ENCODE assay signal across 11 cellular contexts in genomic region chr11:92227233-92227593, GRCh38. TPM values are rescaled to one million over a fixed set of nuclear protein-coding genes. Genes with fewer than 3 reads are reported as not detected.
DNase-seq lines count a peak whose midpoint lies in the region; ATAC-seq and TF ChIP-seq lines count a peak whose summit lies in the region.
"Had no signal": no experiment of that assay in that cellular context is flagged by ENCODE, and none has a peak within 500 bp of the region (broad histone marks: within the 10 kb centered on the region; RNA-seq: fewer than 3 reads in every experiment).

No MANE protein-coding gene starts in this region.

- CTCF ChIA-PET in T-cell (lab: Charles Lee) = no interaction called here
- CTCF ChIA-PET in activated CD8-positive, alpha-beta T cell treated with anti-CD3 and anti-CD28 coated beads, Interleukin-2, amount 10 ng/mL, durations not matched to agents 7 days and 5 days (lab: Charles Lee) = no interaction called here

- TF ChIP-seq CTCF in AG10803 (conservative IDR thresholded peaks at IDR 0.05; ENCODE audit: low read length) = no peak
- TF ChIP-seq CTCF in endothelial cell (IDR thresholded peaks at IDR 0.05; ENCODE audit: unreplicated experiment) = no peak

- peaks cover 22% of the 10 kb centered on the region for H3K4me1 Mint-ChIP-seq in endothelial cell (ENCODE audit: unreplicated experiment)
- no peaks in the 10 kb centered on the region for H3K4me1 Mint-ChIP-seq in T-cell
- no peaks in the 10 kb centered on the region for H3K4me1 Mint-ChIP-seq in activated CD8-positive, alpha-beta T cell treated with anti-CD3 and anti-CD28 coated beads, Interleukin-2, amount 10 ng/mL, durations not matched to agents 7 days and 5 days (ENCODE audit: low read depth)

- no peaks in the 10 kb centered on the region for H3K9me3 Mint-ChIP-seq in endothelial cell (ENCODE audit: unreplicated experiment)
- H3K9me3 Mint-ChIP-seq in T-cell = peaks cover 0 to 6% (median 4%) of the 10 kb centered on the region in 3 donors
- H3K9me3 Mint-ChIP-seq in activated CD8-positive, alpha-beta T cell treated with anti-CD3 and anti-CD28 coated beads, Interleukin-2, amount 10 ng/mL, durations not matched to agents 7 days and 5 days (ENCODE audit: insufficient read depth) = no peaks in the 10 kb centered on the region

- no peaks in the 10 kb centered on the region for H3K79me1 ChIP-seq in neuronal stem cell (ENCODE audit: low read depth, low read length)

- H3K27me3 Mint-ChIP-seq in endothelial cell (ENCODE audit: unreplicated experiment) (peaks cover 24% of the 10 kb centered on the region), T-cell (peaks cover 49% of the 10 kb centered on the region in 2 donors)
- H3K27me3 Mint-ChIP-seq in activated CD8-positive, alpha-beta T cell treated with anti-CD3 and anti-CD28 coated beads, Interleukin-2, amount 10 ng/mL, durations not matched to agents 7 days and 5 days (ENCODE audit: low read depth) = peaks cover 49% of the 10 kb centered on the region

- POLR2A ChIA-PET in T-cell (lab: Charles Lee) = no interaction called here
- POLR2A ChIA-PET in activated CD8-positive, alpha-beta T cell treated with anti-CD3 and anti-CD28 coated beads, Interleukin-2, amount 10 ng/mL, durations not matched to agents 7 days and 5 days (lab: Charles Lee) = no interaction called here

- no peak overlapping the region for H3K27ac Mint-ChIP-seq in endothelial cell (ENCODE audit: unreplicated experiment)
- no peak overlapping the region for H3K27ac Mint-ChIP-seq in T-cell
- no peak overlapping the region for H3K27ac Mint-ChIP-seq in activated CD8-positive, alpha-beta T cell treated with anti-CD3 and anti-CD28 coated beads, Interleukin-2, amount 10 ng/mL, durations not matched to agents 7 days and 5 days
- H3K27ac Mint-ChIP-seq: CD4-positive, alpha-beta memory T cell; stimulated activated naive CD8-positive, alpha-beta T cell treated with anti-CD3 and anti-CD28 coated beads, Interleukin-15, amount 100 ng/mL, for 72 hours had no signal

- H3K18ac ChIP-seq in neuronal stem cell (ENCODE audit: low read length) = peak overlapping the region; percentile 84

- peak overlapping the region; percentile 91 for H2AFZ ChIP-seq in neuronal stem cell (ENCODE audit: low read length)

- peaks cover 0 to 6% of the 10 kb centered on the region in 2 donors for H3K36me3 ChIP-seq in neuronal stem cell (replicated peaks in 1 of 2; ENCODE audit: control insufficient read depth in 2 of 2, insufficient read depth in 2 of 2, low read length in 2 of 2)

- peak overlapping the region; percentile 41 for H2BK15ac ChIP-seq in neuronal stem cell (ENCODE audit: low read length)

- H2BK5ac ChIP-seq in neuronal stem cell (ENCODE audit: low read length) = peak overlapping the region; percentile 76

- H3K27ac ChIP-seq in neuronal stem cell (replicated peaks; ENCODE audit: low read length) = peak overlapping the region; percentile 77

- no peak for ATAC-seq in T-cell (replicated peaks in 1 of 4)
- ATAC-seq in GM18867 (IDR thresholded peaks at IDR 0.05; ENCODE audit: unreplicated experiment) = no peak
- ATAC-seq in activated CD8-positive, alpha-beta T cell treated with anti-CD3 and anti-CD28 coated beads, Interleukin-2, amount 10 ng/mL, durations not matched to agents 7 days and 5 days = no peak
- ATAC-seq: stimulated activated naive CD8-positive, alpha-beta T cell treated with anti-CD3 and anti-CD28 coated beads, Interleukin-15, amount 100 ng/mL, for 72 hours had no signal

- no CpG with 5 or more reads among the region's 12 CpGs for WGBS in neuronal stem cell (ENCODE audit: extremely low coverage in 2 of 2, insufficient read length in 2 of 2, insufficient replicate concordance in 1 of 2), 2 donors

- H3K27me3 ChIP-seq in neuronal stem cell (ENCODE audit: control insufficient read depth in 3 of 3, insufficient read depth in 3 of 3, low read depth in 1 of 3, low read length in 3 of 3) = no peaks in the 10 kb centered on the region

- H3K4me3 ChIP-seq in AG10803 (ENCODE audit: low read length) = peak overlapping the region; percentile 65
- H3K4me3 ChIP-seq in neuronal stem cell (ENCODE audit: low read length in 2 of 2) = peak overlapping the region; percentile 84 to 93

- no peaks in the 10 kb centered on the region for H3K9me3 ChIP-seq in neuronal stem cell (replicated peaks in 1 of 2; ENCODE audit: control insufficient read depth in 2 of 2, insufficient read depth in 1 of 2, low read depth in 1 of 2, low read length in 2 of 2)

- H3K4ac ChIP-seq in neuronal stem cell (ENCODE audit: low read length) = no peak overlapping the region

- H4K8ac ChIP-seq in neuronal stem cell (ENCODE audit: low read depth, low read length) = no peak overlapping the region

- H2BK120ac ChIP-seq in neuronal stem cell (ENCODE audit: low read depth, low read length) = no peak overlapping the region

- no peak overlapping the region for H3K14ac ChIP-seq in neuronal stem cell (ENCODE audit: low read length)

- no peak overlapping the region for H3K23ac ChIP-seq in neuronal stem cell (ENCODE audit: low read depth, low read length, poor library complexity)

- H3K4me2 ChIP-seq in neuronal stem cell (ENCODE audit: insufficient read depth, low read length, poor library complexity, severe bottlenecking) = peak overlapping the region; percentile 99

- DNase-seq in AG10803 (ENCODE audit: low read depth) (no peak), M059J (ENCODE audit: low read depth) (peak; percentile 33), endothelial cell (ENCODE audit: low spot score) (peak; percentile 6), neuronal stem cell (ENCODE audit: low spot score) (peak; percentile 59), T-cell (no peak)
- no peak for DNase-seq in activated CD8-positive, alpha-beta T cell treated with anti-CD3 and anti-CD28 coated beads, Interleukin-2, amount 10 ng/mL, durations not matched to agents 7 days and 5 days
- no peak for DNase-seq in stimulated activated CD4-positive, alpha-beta T cell treated with anti-CD3 and anti-CD28 coated beads, Interleukin-1b, Interleukin-23, amount 100 ng/mL, for 48 hours
- DNase-seq: CD4-positive, alpha-beta memory T cell; stimulated activated CD4-positive, alpha-beta T cell treated with anti-CD3 and anti-CD28 coated beads, Interleukin-15, amount 100 ng/mL, for 24 hours; stimulated activated naive CD8-positive, alpha-beta T cell treated with anti-CD3 and anti-CD28 coated beads, Interleukin-15, amount 100 ng/mL, for 72 hours had no signal

- H3K4me1 ChIP-seq in neuronal stem cell (ENCODE audit: control insufficient read depth in 2 of 2, insufficient read depth in 1 of 2, low read depth in 1 of 2, low read length in 2 of 2) = peaks cover 21 to 38% of the 10 kb centered on the region in 2 donors

- H4K91ac ChIP-seq in neuronal stem cell (ENCODE audit: low read depth, low read length, poor library complexity) = no peak overlapping the region

- H2AK5ac ChIP-seq in neuronal stem cell (ENCODE audit: low read depth, low read length) = peak overlapping the region; percentile 63

- peaks cover 7% of the 10 kb centered on the region for H3K36me3 Mint-ChIP-seq in endothelial cell (ENCODE audit: low read depth, unreplicated experiment)
- H3K36me3 Mint-ChIP-seq in T-cell = no peaks in the 10 kb centered on the region
- no peaks in the 10 kb centered on the region for H3K36me3 Mint-ChIP-seq in activated CD8-positive, alpha-beta T cell treated with anti-CD3 and anti-CD28 coated beads, Interleukin-2, amount 10 ng/mL, durations not matched to agents 7 days and 5 days (ENCODE audit: low read depth)

- H3K9ac ChIP-seq in neuronal stem cell (ENCODE audit: low read depth, low read length, poor library complexity) = no peak overlapping the region

- H2BK12ac ChIP-seq in neuronal stem cell (ENCODE audit: low read length) = no peak overlapping the region

- H3K4me3 Mint-ChIP-seq in endothelial cell (ENCODE audit: unreplicated experiment) (peak overlapping the region; percentile 72), T-cell (no peak overlapping the region)
- no peak overlapping the region for H3K4me3 Mint-ChIP-seq in activated CD8-positive, alpha-beta T cell treated with anti-CD3 and anti-CD28 coated beads, Interleukin-2, amount 10 ng/mL, durations not matched to agents 7 days and 5 days
- H3K4me3 Mint-ChIP-seq: CD4-positive, alpha-beta memory T cell; stimulated activated naive CD8-positive, alpha-beta T cell treated with anti-CD3 and anti-CD28 coated beads, Interleukin-15, amount 100 ng/mL, for 72 hours had no signal

RNA-seq across cellular contexts. Expression of gene FAT3, which starts 2.6 kb away (rescaled TPM):
- total RNA-seq in M059J (2014; rRNA removed; shearing (Covaris generic)) = 1.2 and 5.8 TPM in 2 replicates
- total RNA-seq in endothelial cell (ENCODE audit: unreplicated experiment) (17.6 TPM), T-cell (under 1 TPM in 3 of 5 donors, not detected in 2; under 0.01 to 0.03 (median 0.03) TPM)
- 4.9 TPM for polyA plus RNA-seq in neuronal stem cell (2013, experiment 1 of 2)
- 4.1 TPM for polyA plus RNA-seq in neuronal stem cell (2013, experiment 2 of 2)
- not detected for total RNA-seq in activated CD8-positive, alpha-beta T cell treated with anti-CD3 and anti-CD28 coated beads, Interleukin-2, amount 10 ng/mL, durations not matched to agents 7 days and 5 days
- total RNA-seq: CD4-positive, alpha-beta memory T cell had no signal
- polyA plus RNA-seq: CD4-positive, alpha-beta memory T cell had no signal

Comparison
In these comparisons a context has a peak if more than half of its experiments do, and no peak if none do; other contexts are left out.
1. DNase-seq: peak in M059J (single experiment), endothelial cell (single experiment) and neuronal stem cell (single experiment); none in AG10803 (single experiment), T-cell (0 of 34), activated CD8-positive, alpha-beta T cell treated with anti-CD3 and anti-CD28 coated beads, Interleukin-2, amount 10 ng/mL, durations not matched to agents 7 days and 5 days (single experiment) and stimulated activated CD4-positive, alpha-beta T cell treated with anti-CD3 and anti-CD28 coated beads, Interleukin-1b, Interleukin-23, amount 100 ng/mL, for 48 hours (single experiment).